Comparison of ENCODE assay signal across 24 cellular contexts in the genomic region with DNA sequence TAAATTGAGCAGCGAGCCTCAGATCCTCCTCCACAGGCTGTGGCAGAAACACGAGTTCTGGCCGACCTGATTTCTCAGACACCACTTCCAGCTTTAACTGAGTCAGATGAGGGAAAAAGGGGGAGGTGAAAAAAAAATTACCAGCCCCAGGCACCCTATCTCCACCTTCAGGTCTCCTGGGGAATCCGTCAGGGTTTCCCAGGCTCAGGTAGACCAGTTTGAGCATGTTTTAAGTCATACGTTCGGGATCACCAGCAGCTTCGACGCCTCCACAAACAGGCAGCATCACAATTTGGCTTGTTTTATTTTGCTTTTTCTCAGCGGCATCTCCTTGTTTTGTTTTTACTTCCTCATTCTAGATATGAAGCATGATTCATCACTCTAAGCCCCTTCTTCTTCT.
DNase-seq lines count a peak whose midpoint lies in the region; ATAC-seq, FAIRE-seq and TF ChIP-seq lines count a peak whose summit lies in the region.
"Had no signal": no experiment of that assay in that cellular context is flagged by ENCODE, and none has a peak within 500 bp of the region (broad histone marks: within the 10 kb centered on the region; RNA-seq: fewer than 3 reads in every experiment).

No MANE protein-coding gene starts in this region.

- H3K4me3 ChIP-seq in bronchial epithelial cell (ENCODE audit: low read depth, low read length): no peak overlapping the region
- H3K4me3 ChIP-seq: ovary, SJCRH30, upper lobe of left lung had no signal

- ATAC-seq in memory B cell (ENCODE audit: low read depth) (no peak), HG03342 (IDR thresholded peaks at IDR 0.05; ENCODE audit: unreplicated experiment) (no peak)
- ATAC-seq: naive thymus-derived CD4-positive, alpha-beta T cell; right cardiac atrium had no signal

- H3K9me3 Mint-ChIP-seq in CD14-positive monocyte (peaks cover 0 to 2% (median 0%) of the 10 kb centered on the region in 7 donors), memory B cell (no peaks in the 10 kb centered on the region)
- H3K9me3 Mint-ChIP-seq: activated CD4-positive, alpha-beta T cell treated with anti-CD3 and anti-CD28 coated beads, Interleukin-2, amount 10 ng/mL, durations not matched to agents 24 days and 14 days; activated naive CD8-positive, alpha-beta T cell treated with anti-CD3 and anti-CD28 coated beads, Interleukin-2, amount 10 ng/mL, durations not matched to agents 7 days and 5 days; activated T-helper 2 cell treated with anti-CD3 and anti-CD28 coated beads, Interferon-gamma antibody, Interleukin-2, Interleukin-4, amounts not matched to agents 10 μg/mL and 5 μg/mL and 100 μg/mL, durations not matched to agents 14 hours and 24 hours and 36 hours; CD4-positive, alpha-beta T cell; naive thymus-derived CD4-positive, alpha-beta T cell; T-helper 1 cell treated with Interleukin-12 subunit alpha and Interleukin-12 subunit beta and Interleukin-4 antibody, amounts not matched to agents 30 μg/mL and 1 μg/mL, for 36 hours had no signal

- peak; percentile 52 for FAIRE-seq in bronchial epithelial cell (lab: Jason Lieb, UNC)
- FAIRE-seq: RCC 7860 had no signal

- H3K4me1 Mint-ChIP-seq in CD14-positive monocyte (peaks cover 33% of the 10 kb centered on the region), memory B cell (peaks cover 39% of the 10 kb centered on the region)

- no peaks in the 10 kb centered on the region for H3K36me3 ChIP-seq in bronchial epithelial cell (ENCODE audit: control insufficient read depth, insufficient read depth, low read length)
- H3K36me3 ChIP-seq: ovary, SJCRH30, upper lobe of left lung had no signal

- TF ChIP-seq CTCF in CD14-positive monocyte (IDR thresholded peaks at IDR 0.05): no peak
- TF ChIP-seq CTCF in bronchial epithelial cell (IDR thresholded peaks at IDR 0.05; ENCODE audit: insufficient read depth, low read length, severe bottlenecking): no peak

- DNase-seq in CD14-positive monocyte (ENCODE audit: low spot score) (no peak), MV-4-11 (lab: John Stamatoyannopoulos, UW) (peak; percentile 63), bronchial epithelial cell (ENCODE audit: low read depth) (peak; percentile 78), memory B cell (ENCODE audit: low spot score in 2 of 2) (no peak), GF-D8 (lab: John Stamatoyannopoulos, UW) (no peak), activated T-cell treated with anti-CD3 and anti-CD28 coated beads for 4 hours (no peak)
- DNase-seq in activated CD4-positive, alpha-beta T cell treated with anti-CD3 and anti-CD28 coated beads for 1 hour: no peak
- DNase-seq: activated CD4-positive, alpha-beta T cell treated with anti-CD3 and anti-CD28 coated beads, Interleukin-2, amount 10 ng/mL, durations not matched to agents 24 days and 14 days; activated naive CD8-positive, alpha-beta T cell treated with anti-CD3 and anti-CD28 coated beads, Interleukin-2, amount 10 ng/mL, durations not matched to agents 7 days and 5 days; CD4-positive, alpha-beta T cell; DMS153; effector memory CD4-positive, alpha-beta T cell; naive thymus-derived CD4-positive, alpha-beta T cell; NCI-H2081; NCI-H345; NCI-H774; right cardiac atrium; SJCRH30; upper lobe of left lung had no signal

- no peaks in the 10 kb centered on the region for H3K27me3 ChIP-seq in bronchial epithelial cell (ENCODE audit: control insufficient read depth, insufficient read depth, low read length)
- H3K27me3 ChIP-seq: ovary, SJCRH30, upper lobe of left lung had no signal

- H3K27me3 Mint-ChIP-seq in CD14-positive monocyte (ENCODE audit: low read depth in 3 of 3): peaks cover 0 to 3% (median 2%) of the 10 kb centered on the region in 3 donors
- no peaks in the 10 kb centered on the region for H3K27me3 Mint-ChIP-seq in memory B cell

- peak overlapping the region in 6 of 7 donors; percentile 49 to 87 (median 75) for H3K27ac Mint-ChIP-seq in CD14-positive monocyte
- peak overlapping the region; percentile 90 for H3K27ac Mint-ChIP-seq in memory B cell
- H3K27ac Mint-ChIP-seq: activated CD4-positive, alpha-beta T cell treated with anti-CD3 and anti-CD28 coated beads, Interleukin-2, amount 10 ng/mL, durations not matched to agents 24 days and 14 days; activated naive CD8-positive, alpha-beta T cell treated with anti-CD3 and anti-CD28 coated beads, Interleukin-2, amount 10 ng/mL, durations not matched to agents 7 days and 5 days; activated T-helper 2 cell treated with anti-CD3 and anti-CD28 coated beads, Interferon-gamma antibody, Interleukin-2, Interleukin-4, amounts not matched to agents 10 μg/mL and 5 μg/mL and 100 μg/mL, durations not matched to agents 14 hours and 24 hours and 36 hours; CD4-positive, alpha-beta T cell; naive thymus-derived CD4-positive, alpha-beta T cell; T-helper 1 cell treated with Interleukin-12 subunit alpha and Interleukin-12 subunit beta and Interleukin-4 antibody, amounts not matched to agents 30 μg/mL and 1 μg/mL, for 36 hours had no signal

- no peaks in the 10 kb centered on the region for H3K36me3 Mint-ChIP-seq in CD14-positive monocyte
- no peaks in the 10 kb centered on the region for H3K36me3 Mint-ChIP-seq in memory B cell
- H3K36me3 Mint-ChIP-seq: activated naive CD8-positive, alpha-beta T cell treated with anti-CD3 and anti-CD28 coated beads, Interleukin-2, amount 10 ng/mL, durations not matched to agents 7 days and 5 days; naive thymus-derived CD4-positive, alpha-beta T cell had no signal

- intact Hi-C loops in CD14-positive monocyte (cut with micrococcal nuclease): no loop called here

- H3K4me3 Mint-ChIP-seq in CD14-positive monocyte (no peak overlapping the region), memory B cell (peak overlapping the region; percentile 57)
- H3K4me3 Mint-ChIP-seq: activated CD4-positive, alpha-beta T cell treated with anti-CD3 and anti-CD28 coated beads, Interleukin-2, amount 10 ng/mL, durations not matched to agents 24 days and 14 days; activated naive CD8-positive, alpha-beta T cell treated with anti-CD3 and anti-CD28 coated beads, Interleukin-2, amount 10 ng/mL, durations not matched to agents 7 days and 5 days; CD4-positive, alpha-beta T cell; naive thymus-derived CD4-positive, alpha-beta T cell; T-helper 1 cell treated with Interleukin-12 subunit alpha and Interleukin-12 subunit beta and Interleukin-4 antibody, amounts not matched to agents 30 μg/mL and 1 μg/mL, for 36 hours had no signal

Comparison
In these comparisons a context has a peak if more than half of its experiments do, and no peak if none do; other contexts are left out.
1. DNase-seq: peak in MV-4-11 (single experiment) and bronchial epithelial cell (single experiment); none in CD14-positive monocyte (single experiment), memory B cell (0 of 2), GF-D8 (single experiment), activated T-cell treated with anti-CD3 and anti-CD28 coated beads for 4 hours (single experiment) and activated CD4-positive, alpha-beta T cell treated with anti-CD3 and anti-CD28 coated beads for 1 hour (single experiment).